In the genomic region with DNA sequence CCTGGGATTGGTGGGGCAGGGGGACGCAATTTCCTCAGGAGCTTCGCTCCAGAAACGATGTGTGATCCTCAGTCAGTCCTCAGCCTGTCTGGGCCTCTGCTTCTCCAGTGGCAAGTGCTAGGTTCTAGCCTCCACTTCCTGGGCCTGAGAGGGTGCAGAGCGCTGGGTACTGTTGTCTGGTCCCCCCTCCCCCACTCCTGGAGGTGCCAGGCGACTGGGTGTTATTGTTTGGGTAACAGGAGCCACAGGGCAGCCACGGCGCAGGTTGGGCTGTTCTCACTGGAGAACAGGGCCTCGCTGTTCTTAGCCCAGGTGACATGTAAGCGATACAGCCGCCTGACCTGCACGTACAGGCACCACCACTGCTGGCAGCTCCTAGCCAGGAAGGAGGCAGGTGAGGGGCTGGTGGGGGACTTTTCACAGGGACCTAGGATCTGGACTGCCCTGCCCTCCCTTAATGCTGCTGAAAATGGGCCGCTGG, we compare ENCODE assay signal across 10 cellular contexts. TPM values are rescaled to one million over a fixed set of nuclear protein-coding genes. Genes with fewer than 3 reads are reported as not detected.
DNase-seq lines count a peak whose midpoint lies in the region; ATAC-seq, FAIRE-seq and TF ChIP-seq lines count a peak whose summit lies in the region.
"Had no signal": no experiment of that assay in that cellular context is flagged by ENCODE, and none has a peak within 500 bp of the region (broad histone marks: within the 10 kb centered on the region; RNA-seq: fewer than 3 reads in every experiment).

No MANE protein-coding gene starts in this region.

- H3K4me3 ChIP-seq in kidney (ENCODE audit: low read length in 2 of 2) (peak overlapping the region; percentile 51 to 78), stomach (peak overlapping the region in 3 of 4 donors; percentile 79 to 85 (median 80))

- H3K9me3 Mint-ChIP-seq in T-cell: no peaks in the 10 kb centered on the region
- H3K9me3 Mint-ChIP-seq: naive thymus-derived CD8-positive, alpha-beta T cell had no signal

- FAIRE-seq in kidney (lab: Jason Lieb, UNC): no peak

- TF ChIP-seq CTCF in kidney (IDR thresholded peaks at IDR 0.05; ENCODE audit: borderline replicate concordance, extremely low read depth, insufficient read depth): no peak
- no peak for TF ChIP-seq CTCF in stomach (IDR thresholded peaks at IDR 0.05)

- POLR2A ChIA-PET in T-cell (lab: Charles Lee): interaction anchor here in 1 of 2 donors (0.5 kb wide), 1 partner anchor 15 kb away, joined by 10 read pairs; no protein-coding TSS in a partner anchor

- CTCF ChIA-PET in T-cell (lab: Charles Lee): no interaction called here

- H3K27me3 Mint-ChIP-seq in T-cell: no peaks in the 10 kb centered on the region
- H3K27me3 Mint-ChIP-seq: naive thymus-derived CD8-positive, alpha-beta T cell had no signal

- H3K4me3 Mint-ChIP-seq in T-cell: peak overlapping the region in 2 of 3 donors; percentile 25 to 90

- 33 to 63% (median 40%) methylated on average over 7 to 12 of the region's 12 CpGs for WGBS in stomach, 5 donors

- DNase-seq in DMS79 treated with DMSO at 0.1 percent for 48 hours (lab: John Stamatoyannopoulos, UW) (peak; percentile 12), DMS79 (lab: John Stamatoyannopoulos, UW) (no peak), T-cell (no peak), kidney (peak; percentile 88), stomach (peak; percentile 86), RKO (ENCODE audit: low spot score) (no peak)
- DNase-seq: activated T-cell treated with anti-CD3 and anti-CD28 coated beads for 4 hours had no signal

- no peaks in the 10 kb centered on the region for H3K9me3 ChIP-seq in kidney (ENCODE audit: control insufficient read depth in 1 of 2, low read length in 2 of 2)
- H3K9me3 ChIP-seq in stomach: no peaks in the 10 kb centered on the region

- intact Hi-C loops in kidney (cut with DNase I) (no loop called here), stomach (cut with DNase I; ENCODE audit: low total_unique reads) (no loop called here)

- no peaks in the 10 kb centered on the region for H3K36me3 Mint-ChIP-seq in T-cell
- H3K36me3 Mint-ChIP-seq: naive thymus-derived CD8-positive, alpha-beta T cell had no signal

- no peaks in the 10 kb centered on the region for H3K27me3 ChIP-seq in stomach

- TF ChIP-seq EP300 in stomach (IDR thresholded peaks at IDR 0.05): no peak

- ATAC-seq in T-cell (replicated peaks in 1 of 4) (no peak), GM19397 (IDR thresholded peaks at IDR 0.05; ENCODE audit: unreplicated experiment) (no peak), GM21423 (IDR thresholded peaks at IDR 0.05; ENCODE audit: unreplicated experiment) (no peak)

- H3K4me1 Mint-ChIP-seq in T-cell: peaks cover 35 to 51% (median 40%) of the 10 kb centered on the region in 3 donors

- peak overlapping the region; percentile 44 to 70 for H3K9ac ChIP-seq in kidney (ENCODE audit: low read length in 2 of 2)

- peaks cover 18 to 37% of the 10 kb centered on the region in 2 donors for H3K4me1 ChIP-seq in kidney (ENCODE audit: control insufficient read depth in 1 of 2, insufficient read depth in 1 of 2, low read depth in 1 of 2, low read length in 2 of 2)
- H3K4me1 ChIP-seq in stomach: peaks cover 21 to 77% (median 47%) of the 10 kb centered on the region in 4 donors

- peak overlapping the region; percentile 75 to 79 for H3K27ac ChIP-seq in kidney (ENCODE audit: low read depth in 2 of 2, low read length in 2 of 2)
- peak overlapping the region; percentile 87 to 97 (median 89) for H3K27ac ChIP-seq in stomach

- TF ChIP-seq POLR2A in stomach (IDR thresholded peaks at IDR 0.05): no peak

- H3K27ac Mint-ChIP-seq in T-cell: no peak overlapping the region

- H3K36me3 ChIP-seq in kidney (ENCODE audit: control insufficient read depth in 1 of 2, insufficient read depth in 2 of 2, low read length in 2 of 2) (no peaks in the 10 kb centered on the region), stomach (peaks cover 0 to 3% (median 0%) of the 10 kb centered on the region in 4 donors)

RNA-seq across cellular contexts. Expression of gene RPS6KA1, which starts 2.1 kb away (rescaled TPM):
- total RNA-seq in T-cell (100 to 1,000 TPM in 3 of 5 donors, 10 to 100 TPM in 2; 85.8 to 123 (median 101) TPM), kidney (58.1 TPM), stomach (100 to 1,000 TPM in 1 of 5 donors, 10 to 100 TPM in 4; 15.2 to 769 (median 46.7) TPM)
- polyA plus RNA-seq in kidney (ENCODE audit: insufficient read depth, low read depth, low replicate concordance) (39.5 TPM), stomach (10 to 100 TPM; 21.4 to 37.9 (median 25.5) TPM)

RNA-seq across cellular contexts. Expression of gene HMGN2, which starts 59.5 kb away (rescaled TPM):
- total RNA-seq in T-cell: 100 to 1,000 TPM; 310 to 341 (median 325) TPM
- total RNA-seq in kidney: 362 TPM
- polyA plus RNA-seq in kidney (ENCODE audit: insufficient read depth, low read depth, low replicate concordance): 413 TPM
- 100 to 1,000 TPM in 4 of 5 donors, 10 to 100 TPM in 1; 70.1 to 897 (median 422) TPM for total RNA-seq in stomach
- polyA plus RNA-seq in stomach: 100 to 1,000 TPM; 418 to 629 (median 615) TPM

Comparison
In these comparisons a context has a peak if more than half of its experiments do, and no peak if none do; other contexts are left out.
1. DNase-seq: peak in DMS79 treated with DMSO at 0.1 percent for 48 hours (single experiment), kidney (single experiment) and stomach (single experiment); none in DMS79 (single experiment), T-cell (0 of 34) and RKO (single experiment).